27 cellular contexts compared by ENCODE assay signal in genomic region chr2:766255-766654, GRCh38.
"Had no signal": no experiment of that assay in that cellular context is flagged by ENCODE, and none has a peak within 500 bp of the region (broad histone marks: within the 10 kb centered on the region; RNA-seq: fewer than 3 reads in every experiment).

No MANE protein-coding gene starts in this region.

- H3K4me3 ChIP-seq: MG63, SK-N-MC had no signal

- H3K27ac ChIP-seq: brain microvascular endothelial cell had no signal

- H3K27me3 ChIP-seq: brain microvascular endothelial cell, MG63 had no signal

- ATAC-seq: activated naive CD4-positive, alpha-beta T cell treated with anti-CD3 and anti-CD28 coated beads, Interleukin-2, amount 50 U/mL, for 72 hours; activated naive CD8-positive, alpha-beta T cell treated with anti-CD3 and anti-CD28 coated beads, Interleukin-2, amount 50 U/mL, for 24 hours; activated T-helper 17 cell treated with anti-CD3 and anti-CD28 coated beads, Interleukin-2, amount 50 U/mL, for 72 hours; Panc1 had no signal

- H3K27ac Mint-ChIP-seq: activated CD4-positive, alpha-beta memory T cell treated with anti-CD3 and anti-CD28 coated beads for 36 hours; activated naive CD4-positive, alpha-beta T cell treated with anti-CD3 and anti-CD28 coated beads for 36 hours; activated naive CD4-positive, alpha-beta T cell treated with anti-CD3 and anti-CD28 coated beads, Interleukin-2, amount 50 U/mL, for 72 hours; activated naive CD8-positive, alpha-beta T cell treated with anti-CD3 and anti-CD28 coated beads, Interleukin-2, amount 50 U/mL, for 24 hours; activated T-helper 17 cell treated with anti-CD3 and anti-CD28 coated beads, Interleukin-2, amount 50 U/mL, for 72 hours; IgD-negative memory B cell; T-helper 2 cell treated with Interferon-gamma antibody and Interleukin-4, amounts not matched to agents 5 μg/mL and 100 μg/mL, for 36 hours had no signal

- H3K4me3 Mint-ChIP-seq: activated CD4-positive, alpha-beta memory T cell treated with anti-CD3 and anti-CD28 coated beads for 36 hours; activated naive CD4-positive, alpha-beta T cell treated with anti-CD3 and anti-CD28 coated beads for 36 hours; activated naive CD8-positive, alpha-beta T cell treated with anti-CD3 and anti-CD28 coated beads, Interleukin-2, amount 50 U/mL, for 24 hours; activated T-helper 17 cell treated with anti-CD3 and anti-CD28 coated beads, Interleukin-2, amount 50 U/mL, for 72 hours; IgD-negative memory B cell had no signal

- H3K36me3 ChIP-seq: brain microvascular endothelial cell, MG63 had no signal

- DNase-seq: activated CD4-positive, alpha-beta memory T cell treated with anti-CD3 and anti-CD28 coated beads for 36 hours; activated CD4-positive, alpha-beta T cell treated with anti-CD3 and anti-CD28 coated beads, Interleukin-2, amount 50 U/mL, for 1 hour; activated CD8-positive, alpha-beta memory T cell treated with anti-CD3 and anti-CD28 coated beads, Interleukin-2, amount 50 U/mL, for 4 hours; activated gamma-delta T cell; activated naive CD4-positive, alpha-beta T cell treated with anti-CD3 and anti-CD28 coated beads for 36 hours; activated naive CD8-positive, alpha-beta T cell treated with anti-CD3 and anti-CD28 coated beads, Interleukin-2, amount 50 U/mL, for 24 hours; activated T-cell treated with anti-CD3 and anti-CD28 coated beads, Interleukin-2, amount 50 U/mL, for 48 hours; aorta; brain microvascular endothelial cell; central memory CD4-positive, alpha-beta T cell; Kasumi-1; KBM-7; MG63; NCI-H1048; NCI-H1105 treated with DMSO at 0.1 percent for 48 hours; NCI-H1436 treated with DMSO at 0.1 percent for 48 hours; NCI-H1694 treated with DMSO at 0.1 percent for 48 hours; NCI-H2029; NCI-H345; NCI-H524 treated with DMSO at 0.1 percent for 48 hours; Right ventricle myocardium superior had no signal

- H3K36me3 Mint-ChIP-seq: activated CD4-positive, alpha-beta memory T cell treated with anti-CD3 and anti-CD28 coated beads for 36 hours; IgD-negative memory B cell had no signal

- H3K9me3 ChIP-seq: MG63 had no signal
